1 cellular context compared by ENCODE assay signal in the genomic region with DNA sequence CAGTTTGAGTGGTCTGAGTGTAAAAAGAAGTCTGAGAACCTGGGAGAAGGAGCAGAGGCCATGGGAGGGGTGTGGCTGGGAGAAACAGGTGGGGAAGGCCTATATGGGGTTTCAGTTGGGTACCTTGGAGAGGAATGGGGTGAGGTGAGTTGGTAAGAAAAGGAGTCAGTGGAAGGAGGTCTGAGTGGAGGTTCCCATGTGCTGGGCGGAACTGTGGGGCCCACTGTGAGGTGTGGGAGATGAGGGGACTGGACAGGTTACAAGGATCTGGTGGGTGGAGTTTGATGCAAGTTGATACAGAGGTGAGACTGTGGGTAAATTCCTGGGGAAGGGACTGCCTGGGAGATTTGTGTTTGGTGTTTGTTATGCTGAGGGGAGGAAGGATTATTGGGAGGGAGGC.
TF ChIP-seq lines count a peak whose summit lies in the region.

No MANE protein-coding gene starts in this region.

TF ChIP-seq in K562, 482 proteins besides CTCF, POLR2A, EP300 and RAD21:
- no peak for TF ChIP-seq KHSRP (IDR thresholded peaks at IDR 0.05)
- no peak for TF ChIP-seq ZC3H4 (CRISPR knock-in tag; IDR thresholded peaks at IDR 0.05; ENCODE audit: borderline replicate concordance)
- no peak for TF ChIP-seq HDAC2 (IDR thresholded peaks at IDR 0.05)
- TF ChIP-seq NR2C2 (CRISPR knock-in tag; IDR thresholded peaks at IDR 0.05) = no peak
- no peak for TF ChIP-seq NR2C2 (tag; IDR thresholded peaks at IDR 0.05)
- no peak for TF ChIP-seq JUND (IDR thresholded peaks at IDR 0.05; ENCODE audit: borderline replicate concordance, low read depth, low read length)
- TF ChIP-seq JUND (tag; IDR thresholded peaks at IDR 0.05; ENCODE audit: borderline replicate concordance, low read depth, low read length) = no peak
- TF ChIP-seq ZNF79 (CRISPR knock-in tag; IDR thresholded peaks at IDR 0.05; ENCODE audit: low read depth) = no peak
- TF ChIP-seq SNRNP70 (optimal IDR thresholded peaks at IDR 0.05; ENCODE audit: low read depth, low read length) = no peak
- TF ChIP-seq ETV1 (tag; conservative IDR thresholded peaks at IDR 0.05; ENCODE audit: low read depth) = no peak
